In genomic region chr10:5645375-5645774, GRCh38 we compare ENCODE assay signal across 14 cellular contexts. TPM values are rescaled to one million over a fixed set of nuclear protein-coding genes. Genes with fewer than 3 reads are reported as not detected.
DNase-seq lines count a peak whose midpoint lies in the region; ATAC-seq and FAIRE-seq lines count a peak whose summit lies in the region.
"Had no signal": no experiment of that assay in that cellular context is flagged by ENCODE, and none has a peak within 500 bp of the region (broad histone marks: within the 10 kb centered on the region; RNA-seq: fewer than 3 reads in every experiment).

No MANE protein-coding gene starts in this region.

- peaks cover 12% of the 10 kb centered on the region for H3K36me3 Mint-ChIP-seq in T-helper 17 cell (ENCODE audit: low read depth)
- peaks cover 3% of the 10 kb centered on the region for H3K36me3 Mint-ChIP-seq in activated CD4-positive, alpha-beta T cell treated with anti-CD3 and anti-CD28 coated beads, Interleukin-2, amount 10 ng/mL, durations not matched to agents 7 days and 5 days (ENCODE audit: low read depth)

- no peak for DNase-seq in T-helper 17 cell
- DNase-seq in small intestine: peak; percentile 95
- no peak for DNase-seq in NCI-H226
- no peak for DNase-seq in RKO (ENCODE audit: low spot score)
- no peak for DNase-seq in activated CD4-positive, alpha-beta T cell treated with anti-CD3 and anti-CD28 coated beads, Interleukin-2, amount 10 ng/mL, durations not matched to agents 7 days and 5 days
- DNase-seq: activated CD4-positive, CD25-positive, alpha-beta regulatory T cell treated with anti-CD3 and anti-CD28 coated beads, Interleukin-2, amount 50 U/mL, for 72 hours; central memory CD4-positive, alpha-beta T cell; KG1 had no signal

- FAIRE-seq in islet of Langerhans (lab: Jason Lieb, UNC) (peak; percentile 92), small intestine (lab: Jason Lieb, UNC) (no peak)

- H3K36me3 ChIP-seq in small intestine (ENCODE audit: control insufficient read depth in 2 of 2, insufficient read depth in 2 of 2, low read length in 2 of 2): peaks cover 10 to 11% of the 10 kb centered on the region in 2 donors

- CTCF ChIA-PET in activated CD4-positive, alpha-beta T cell treated with anti-CD3 and anti-CD28 coated beads, Interleukin-2, amount 10 ng/mL, durations not matched to agents 7 days and 5 days (lab: Charles Lee): interaction anchor here (1.6 kb wide), 1 partner anchor 16 kb away, joined by 6 read pairs; no protein-coding TSS in a partner anchor

- no peaks in the 10 kb centered on the region for H3K27me3 Mint-ChIP-seq in T-helper 17 cell
- H3K27me3 Mint-ChIP-seq in activated CD4-positive, alpha-beta T cell treated with anti-CD3 and anti-CD28 coated beads, Interleukin-2, amount 10 ng/mL, durations not matched to agents 7 days and 5 days: no peaks in the 10 kb centered on the region
- H3K27me3 Mint-ChIP-seq: activated T-helper 17 cell treated with anti-CD3 and anti-CD28 coated beads, Interleukin-2, amount 50 U/mL, for 72 hours; type B pancreatic cell had no signal

- ATAC-seq in GM18511 (IDR thresholded peaks at IDR 0.05; ENCODE audit: unreplicated experiment) (peak; percentile 50), T-helper 17 cell (peak; percentile 40), HG03108 (IDR thresholded peaks at IDR 0.05; ENCODE audit: unreplicated experiment) (no peak)
- ATAC-seq: activated T-helper 17 cell treated with anti-CD3 and anti-CD28 coated beads, Interleukin-2, amount 50 U/mL, for 72 hours had no signal

- H3K9me3 Mint-ChIP-seq in activated CD4-positive, alpha-beta T cell treated with anti-CD3 and anti-CD28 coated beads, Interleukin-2, amount 10 ng/mL, durations not matched to agents 7 days and 5 days: no peaks in the 10 kb centered on the region
- H3K9me3 Mint-ChIP-seq: activated T-helper 17 cell treated with anti-CD3 and anti-CD28 coated beads, Interleukin-2, amount 50 U/mL, for 72 hours; type B pancreatic cell had no signal

- no peak overlapping the region for H3K27ac Mint-ChIP-seq in T-helper 17 cell
- no peak overlapping the region for H3K27ac Mint-ChIP-seq in activated CD4-positive, alpha-beta T cell treated with anti-CD3 and anti-CD28 coated beads, Interleukin-2, amount 10 ng/mL, durations not matched to agents 7 days and 5 days
- H3K27ac Mint-ChIP-seq: activated T-helper 17 cell treated with anti-CD3 and anti-CD28 coated beads, Interleukin-2, amount 50 U/mL, for 72 hours had no signal

- H3K27me3 ChIP-seq in small intestine (ENCODE audit: control insufficient read depth in 2 of 2, insufficient read depth in 2 of 2, low read length in 2 of 2): no peaks in the 10 kb centered on the region

- 10 to 39% (median 30%) methylated on average over 11 of the region's 11 CpGs for WGBS in small intestine, 3 donors

- H3K9me3 ChIP-seq in T-helper 17 cell (ENCODE audit: control insufficient read depth, low read length, poor library complexity, severe bottlenecking) (no peaks in the 10 kb centered on the region), small intestine (ENCODE audit: control insufficient read depth, low read depth) (no peaks in the 10 kb centered on the region)

- no peak overlapping the region for H3K4me3 Mint-ChIP-seq in T-helper 17 cell
- no peak overlapping the region for H3K4me3 Mint-ChIP-seq in activated CD4-positive, alpha-beta T cell treated with anti-CD3 and anti-CD28 coated beads, Interleukin-2, amount 10 ng/mL, durations not matched to agents 7 days and 5 days
- H3K4me3 Mint-ChIP-seq: activated T-helper 17 cell treated with anti-CD3 and anti-CD28 coated beads, Interleukin-2, amount 50 U/mL, for 72 hours; CD14-positive monocyte; type B pancreatic cell had no signal

- H3K27ac ChIP-seq in small intestine (ENCODE audit: low read depth in 1 of 2, low read length in 1 of 2): peak overlapping the region; percentile 17 to 82

- peaks cover 9% of the 10 kb centered on the region for H3K4me1 Mint-ChIP-seq in T-helper 17 cell
- no peaks in the 10 kb centered on the region for H3K4me1 Mint-ChIP-seq in activated CD4-positive, alpha-beta T cell treated with anti-CD3 and anti-CD28 coated beads, Interleukin-2, amount 10 ng/mL, durations not matched to agents 7 days and 5 days
- H3K4me1 Mint-ChIP-seq: CD14-positive monocyte had no signal

- H3K4me1 ChIP-seq in small intestine (ENCODE audit: control insufficient read depth in 2 of 2, insufficient read depth in 1 of 2, low read depth in 1 of 2, low read length in 1 of 2): no peaks in the 10 kb centered on the region

- no peak overlapping the region for H3K4me3 ChIP-seq in small intestine (ENCODE audit: low read depth in 1 of 2, low read length in 2 of 2)

- POLR2A ChIA-PET in activated CD4-positive, alpha-beta T cell treated with anti-CD3 and anti-CD28 coated beads, Interleukin-2, amount 10 ng/mL, durations not matched to agents 7 days and 5 days (lab: Charles Lee): no interaction called here

RNA-seq across cellular contexts. Expression of gene ASB13, which starts 21.0 kb away (rescaled TPM):
- 10 to 100 TPM in 1 of 2 donors, 1 to 10 TPM in 1; 6.0 to 11.6 TPM for total RNA-seq in T-helper 17 cell
- 100 to 1,000 TPM in 2 of 3 donors, 10 to 100 TPM in 1; 38.0 to 155 (median 104) TPM for polyA plus RNA-seq in small intestine
- 1 to 10 TPM; 4.5 to 6.0 TPM for total RNA-seq in activated CD4-positive, alpha-beta T cell treated with anti-CD3 and anti-CD28 coated beads, Interleukin-2, amount 10 ng/mL, durations not matched to agents 7 days and 5 days

RNA-seq across cellular contexts. Expression of gene TASOR2, which starts 39.3 kb away (rescaled TPM):
- total RNA-seq in T-helper 17 cell: 10 to 100 TPM; 50.6 to 63.6 TPM
- 10 to 100 TPM in 1 of 3 donors, 1 to 10 TPM in 2; 5.4 to 11.4 (median 9.8) TPM for polyA plus RNA-seq in small intestine
- 10 to 100 TPM; 45.7 to 49.4 TPM for total RNA-seq in activated CD4-positive, alpha-beta T cell treated with anti-CD3 and anti-CD28 coated beads, Interleukin-2, amount 10 ng/mL, durations not matched to agents 7 days and 5 days
